8 cellular contexts compared by ENCODE assay signal in the genomic region with DNA sequence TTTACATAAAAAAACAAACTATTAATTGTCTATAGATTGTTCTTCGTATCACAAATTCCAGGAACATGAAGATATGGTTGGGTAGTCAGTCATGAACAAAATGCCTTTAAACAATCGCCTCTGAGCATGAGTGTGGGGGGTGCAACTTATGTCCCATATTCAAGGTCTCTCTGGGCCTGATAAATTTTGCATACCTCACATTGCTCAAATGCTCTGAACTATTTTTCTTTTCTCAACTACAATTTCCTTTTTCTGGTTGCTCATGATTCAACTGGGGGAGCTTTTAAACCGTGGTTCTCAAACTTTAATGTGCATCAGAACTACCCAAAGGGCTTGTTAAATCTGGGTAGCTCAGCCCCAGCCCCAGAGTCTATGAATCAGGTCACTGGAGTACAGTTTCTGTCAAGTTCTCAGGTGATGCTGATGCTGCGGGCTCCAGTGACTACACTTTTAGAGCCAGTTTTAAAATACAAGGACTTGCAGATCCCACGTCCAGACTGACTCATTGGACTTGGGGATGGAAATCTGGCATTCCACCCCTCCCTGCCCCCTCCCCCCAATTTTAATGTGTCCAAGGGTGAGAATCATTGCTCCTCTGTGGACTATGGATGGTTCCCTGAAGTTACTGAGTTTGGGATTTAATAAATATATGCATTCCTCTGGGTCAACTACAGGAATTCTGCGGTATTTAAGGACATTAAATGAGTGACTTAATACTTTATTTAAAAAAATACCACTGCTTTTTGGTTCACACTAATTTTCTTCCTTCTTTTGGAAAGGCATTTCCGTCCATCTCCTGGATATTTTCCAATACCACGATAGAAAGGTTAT. TPM values are rescaled to one million over a fixed set of nuclear protein-coding genes. Genes with fewer than 3 reads are reported as not detected.
DNase-seq lines count a peak whose midpoint lies in the region; ATAC-seq, FAIRE-seq and TF ChIP-seq lines count a peak whose summit lies in the region.

No MANE protein-coding gene starts in this region.

- H3K27ac Mint-ChIP-seq in CD8-positive, alpha-beta T cell: peak overlapping the region; percentile 81
- H3K27ac Mint-ChIP-seq in endodermal cell: peak overlapping the region; percentile 72

- CTCF ChIA-PET in CD8-positive, alpha-beta T cell (lab: Charles Lee): interaction anchor here (0.9 to 1.8 kb wide), 3 partner anchors 10 to 99 kb away, joined by 3 to 4 read pairs (median 3); no protein-coding TSS in a partner anchor

- no peaks in the 10 kb centered on the region for H3K9me3 ChIP-seq in CD8-positive, alpha-beta T cell (ENCODE audit: low read length)
- H3K9me3 ChIP-seq in endodermal cell (ENCODE audit: control insufficient read depth, low read length): no peaks in the 10 kb centered on the region
- no peaks in the 10 kb centered on the region for H3K9me3 ChIP-seq in osteoblast (ENCODE audit: low read depth, low read length)

- 86 to 91% methylated on average over 4 to 8 of the region's 8 CpGs for WGBS in endodermal cell (ENCODE audit: insufficient coverage in 1 of 2, insufficient read length in 1 of 2), 2 experiments

- H3K27me3 Mint-ChIP-seq in CD8-positive, alpha-beta T cell (ENCODE audit: low read depth): no peaks in the 10 kb centered on the region
- no peaks in the 10 kb centered on the region for H3K27me3 Mint-ChIP-seq in endodermal cell (ENCODE audit: insufficient read depth)

- H3K4me2 ChIP-seq in osteoblast (ENCODE audit: insufficient read depth, low read length): peak overlapping the region; percentile 88

- peaks cover 29% of the 10 kb centered on the region for H3K79me2 ChIP-seq in osteoblast (ENCODE audit: insufficient read depth, low read length)

- H3K27me3 ChIP-seq in CD8-positive, alpha-beta T cell (ENCODE audit: insufficient read depth, low read length): no peaks in the 10 kb centered on the region
- no peaks in the 10 kb centered on the region for H3K27me3 ChIP-seq in endodermal cell (ENCODE audit: control insufficient read depth, insufficient read depth, low read length, poor library complexity, severe bottlenecking)
- H3K27me3 ChIP-seq in osteoblast (ENCODE audit: insufficient read depth, low read length): no peaks in the 10 kb centered on the region

- H3K36me3 ChIP-seq in CD8-positive, alpha-beta T cell (ENCODE audit: insufficient read depth, low read length): no peaks in the 10 kb centered on the region
- H3K36me3 ChIP-seq in endodermal cell (ENCODE audit: control insufficient read depth, insufficient read depth, low read length) (no peaks in the 10 kb centered on the region), osteoblast (ENCODE audit: insufficient read depth, low read length) (no peaks in the 10 kb centered on the region)

- no peaks in the 10 kb centered on the region for H4K20me1 ChIP-seq in osteoblast (ENCODE audit: insufficient read depth, low read length)

- no peak overlapping the region for H3K4me3 ChIP-seq in CD8-positive, alpha-beta T cell (ENCODE audit: low read depth, low read length)
- H3K4me3 ChIP-seq in endodermal cell (ENCODE audit: low read length) (peak overlapping the region; percentile 84), osteoblast (ENCODE audit: insufficient read depth, low read length) (peak overlapping the region; percentile 85)

- POLR2A ChIA-PET in CD8-positive, alpha-beta T cell (lab: Charles Lee): interaction anchor here (1.1 to 3.9 kb wide), 2 partner anchors 34 to 100 kb away, joined by 7 to 18 read pairs; no protein-coding TSS in a partner anchor

- intact Hi-C loops in CD8-positive, alpha-beta T cell (cut with DNase I, micrococcal nuclease): loop anchor here (2.0 to 10.0 kb wide), 3 partner anchors 32 to 60 kb away; no protein-coding TSS in a partner anchor

- no peaks in the 10 kb centered on the region for H3K9me3 Mint-ChIP-seq in CD8-positive, alpha-beta T cell
- H3K9me3 Mint-ChIP-seq in endodermal cell: no peaks in the 10 kb centered on the region

- peak overlapping the region; percentile 66 for H3K4me3 Mint-ChIP-seq in CD8-positive, alpha-beta T cell
- peak overlapping the region; percentile 75 for H3K4me3 Mint-ChIP-seq in endodermal cell

- peaks cover 33% of the 10 kb centered on the region for H3K4me1 Mint-ChIP-seq in CD8-positive, alpha-beta T cell (ENCODE audit: low read depth)
- H3K4me1 Mint-ChIP-seq in endodermal cell: peaks cover 36% of the 10 kb centered on the region

- no peak for TF ChIP-seq CTCF in CD8-positive, alpha-beta T cell (IDR thresholded peaks at IDR 0.05)
- TF ChIP-seq CTCF in endodermal cell (conservative IDR thresholded peaks at IDR 0.05): no peak
- TF ChIP-seq CTCF in osteoblast (IDR thresholded peaks at IDR 0.05; ENCODE audit: extremely low read depth, low read depth, low read length): no peak

- peak; percentile 26 for ATAC-seq in CD8-positive, alpha-beta T cell
- ATAC-seq in HG03139 (IDR thresholded peaks at IDR 0.05; ENCODE audit: unreplicated experiment) (no peak), GM19395 (IDR thresholded peaks at IDR 0.05; ENCODE audit: unreplicated experiment) (no peak)

- H3K4me1 ChIP-seq in CD8-positive, alpha-beta T cell (ENCODE audit: insufficient read depth, low read length): peaks cover 21% of the 10 kb centered on the region
- H3K4me1 ChIP-seq in endodermal cell (ENCODE audit: control insufficient read depth, insufficient read depth, low read length): peaks cover 5% of the 10 kb centered on the region
- H3K4me1 ChIP-seq in osteoblast (ENCODE audit: insufficient read depth, low read length): peaks cover 47% of the 10 kb centered on the region

- peak overlapping the region; percentile 82 for H2AFZ ChIP-seq in osteoblast (ENCODE audit: low read length)

- FAIRE-seq in RCC 7860 (lab: Jason Lieb, UNC): peak; percentile 7

- no peak overlapping the region for H3K27ac ChIP-seq in CD8-positive, alpha-beta T cell (ENCODE audit: low read depth, low read length)
- H3K27ac ChIP-seq in endodermal cell (ENCODE audit: low read depth, low read length) (no peak overlapping the region), osteoblast (ENCODE audit: low read depth, low read length) (peak overlapping the region; percentile 91)

- peak in 3 of 7 experiments; percentile 4 to 33 (median 22) for DNase-seq in CD8-positive, alpha-beta T cell
- DNase-seq in RCC 7860 (ENCODE audit: low spot score) (peak; percentile 31), endodermal cell (no peak), osteoblast (ENCODE audit: insufficient read length, low spot score, missing footprints) (peak; percentile 83), iPS-NIHi7 (ENCODE audit: extremely low spot score) (no peak), T-helper 9 cell (no peak)

- peaks cover 4% of the 10 kb centered on the region for H3K36me3 Mint-ChIP-seq in CD8-positive, alpha-beta T cell
- no peaks in the 10 kb centered on the region for H3K36me3 Mint-ChIP-seq in endodermal cell (ENCODE audit: low read depth)

- no peak overlapping the region for H3K9ac ChIP-seq in endodermal cell (ENCODE audit: extremely low read depth, low read length, poor library complexity, severe bottlenecking)

RNA-seq across cellular contexts. Expression of a gene that starts 1.5 kb away (rescaled TPM):
- 1 to 10 TPM; 4.7 to 6.9 TPM for total RNA-seq in CD8-positive, alpha-beta T cell
- total RNA-seq in endodermal cell: 10 to 100 TPM; 51.7 to 64.6 TPM
- polyA plus RNA-seq in endodermal cell (2013, experiment 1 of 2): 22.0 TPM
- 22.7 TPM for polyA plus RNA-seq in endodermal cell (2013, experiment 2 of 2)
- 53.0 and 59.7 TPM in 2 replicates for total RNA-seq in osteoblast

Comparison
In these comparisons a context has a peak if more than half of its experiments do, and no peak if none do; other contexts are left out.
1. DNase-seq: peak in RCC 7860 (single experiment) and osteoblast (single experiment); none in endodermal cell (single experiment), iPS-NIHi7 (single experiment) and T-helper 9 cell (single experiment).